In genomic region chr11:114211444-114212122, GRCh38 we compare ENCODE assay signal across 33 cellular contexts.
A peak's percentile ranks its signal among the peaks of the same experiment; 100 is the strongest.
DNase-seq lines count a peak whose midpoint lies in the region; ATAC-seq and TF ChIP-seq lines count a peak whose summit lies in the region.
"Had no signal": no experiment of that assay in that cellular context is flagged by ENCODE, and none has a peak within 500 bp of the region (broad histone marks: within the 10 kb centered on the region; RNA-seq: fewer than 3 reads in every experiment).

No MANE protein-coding gene starts in this region.

- no peaks in the 10 kb centered on the region for H4K20me1 ChIP-seq in hepatocyte (ENCODE audit: insufficient read depth, poor library complexity, severe bottlenecking)

- no peaks in the 10 kb centered on the region for H3K36me3 ChIP-seq in hepatocyte (replicated peaks; ENCODE audit: insufficient read depth, low read depth)
- no peaks in the 10 kb centered on the region for H3K36me3 ChIP-seq in mucosa of descending colon (ENCODE audit: low read depth)
- H3K36me3 ChIP-seq: colonic mucosa had no signal

- H3K27ac ChIP-seq in hepatocyte = peak overlapping the region; percentile 70
- H3K27ac ChIP-seq: colonic mucosa, foreskin keratinocyte, left lung, suprapubic skin had no signal

- no peaks in the 10 kb centered on the region for H3K9me3 ChIP-seq in hepatocyte (ENCODE audit: low read depth)
- no peaks in the 10 kb centered on the region for H3K9me3 ChIP-seq in mucosa of descending colon
- H3K9me3 ChIP-seq: colonic mucosa, esophagus muscularis mucosa, left lung, suprapubic skin had no signal

- H3K4me3 Mint-ChIP-seq in activated CD4-positive, alpha-beta memory T cell treated with anti-CD3 and anti-CD28 coated beads, Interleukin-2, amount 10 ng/mL, durations not matched to agents 7 days and 5 days = no peak overlapping the region
- no peak overlapping the region for H3K4me3 Mint-ChIP-seq in activated CD4-positive, alpha-beta memory T cell treated with anti-CD3 and anti-CD28 coated beads for 36 hours
- peak overlapping the region; percentile 55 for H3K4me3 Mint-ChIP-seq in nephron progenitor cell
- H3K4me3 Mint-ChIP-seq in stimulated activated effector memory CD8-positive, alpha-beta T cell treated with anti-CD3 and anti-CD28 coated beads, Interleukin-12 subunit alpha, Interleukin-12 subunit beta, amount 100 ng/mL, for 72 hours = no peak overlapping the region
- H3K4me3 Mint-ChIP-seq: activated B cell treated with CpG ODN at 0.5 μM for 24 hours; activated naive CD8-positive, alpha-beta T cell; activated T-helper 17 cell treated with anti-CD3 and anti-CD28 coated beads, Interleukin-2, amount 50 U/mL, for 72 hours; CD4-positive, alpha-beta T cell; IgD-negative memory B cell; mesothelial cell of epicardium; naive thymus-derived CD8-positive, alpha-beta T cell had no signal

- H3K79me2 ChIP-seq in hepatocyte = peaks cover 13% of the 10 kb centered on the region

- H3K4me3 ChIP-seq in hepatocyte (no peak overlapping the region), mucosa of descending colon (no peak overlapping the region)
- H3K4me3 ChIP-seq: colonic mucosa, esophagus muscularis mucosa, left lung, suprapubic skin had no signal

- peaks cover 7% of the 10 kb centered on the region for H3K36me3 Mint-ChIP-seq in activated CD4-positive, alpha-beta memory T cell treated with anti-CD3 and anti-CD28 coated beads, Interleukin-2, amount 10 ng/mL, durations not matched to agents 7 days and 5 days (ENCODE audit: low read depth)
- no peaks in the 10 kb centered on the region for H3K36me3 Mint-ChIP-seq in activated CD4-positive, alpha-beta memory T cell treated with anti-CD3 and anti-CD28 coated beads for 36 hours
- H3K36me3 Mint-ChIP-seq in nephron progenitor cell (ENCODE audit: low read depth) = peaks cover 8% of the 10 kb centered on the region
- peaks cover 56% of the 10 kb centered on the region for H3K36me3 Mint-ChIP-seq in stimulated activated effector memory CD8-positive, alpha-beta T cell treated with anti-CD3 and anti-CD28 coated beads, Interleukin-12 subunit alpha, Interleukin-12 subunit beta, amount 100 ng/mL, for 72 hours
- H3K36me3 Mint-ChIP-seq: activated naive CD8-positive, alpha-beta T cell; mesothelial cell of epicardium; naive thymus-derived CD8-positive, alpha-beta T cell had no signal

- peak overlapping the region; percentile 66 for H3K4me2 ChIP-seq in hepatocyte

- peak; percentile 42 for ATAC-seq in stimulated activated effector memory CD8-positive, alpha-beta T cell treated with anti-CD3 and anti-CD28 coated beads, Interleukin-12 subunit alpha, Interleukin-12 subunit beta, amount 100 ng/mL, for 72 hours
- ATAC-seq in mucosa of descending colon = no peak
- ATAC-seq: activated T-helper 17 cell treated with anti-CD3 and anti-CD28 coated beads, Interleukin-2, amount 50 U/mL, for 72 hours; foreskin keratinocyte; left lung; naive thymus-derived CD8-positive, alpha-beta T cell; Panc1; sciatic nerve had no signal

- TF ChIP-seq CTCF in hepatocyte (IDR thresholded peaks at IDR 0.05; ENCODE audit: poor library complexity) (no peak), nephron progenitor cell (IDR thresholded peaks at IDR 0.05) (no peak), mucosa of descending colon (IDR thresholded peaks at IDR 0.05) (no peak)

- peaks cover 79% of the 10 kb centered on the region for H3K4me1 Mint-ChIP-seq in activated CD4-positive, alpha-beta memory T cell treated with anti-CD3 and anti-CD28 coated beads, Interleukin-2, amount 10 ng/mL, durations not matched to agents 7 days and 5 days
- peaks cover 32% of the 10 kb centered on the region for H3K4me1 Mint-ChIP-seq in activated CD4-positive, alpha-beta memory T cell treated with anti-CD3 and anti-CD28 coated beads for 36 hours (ENCODE audit: low read depth)
- H3K4me1 Mint-ChIP-seq in nephron progenitor cell = peaks cover 96% of the 10 kb centered on the region
- peaks cover 75% of the 10 kb centered on the region for H3K4me1 Mint-ChIP-seq in stimulated activated effector memory CD8-positive, alpha-beta T cell treated with anti-CD3 and anti-CD28 coated beads, Interleukin-12 subunit alpha, Interleukin-12 subunit beta, amount 100 ng/mL, for 72 hours

- no peaks in the 10 kb centered on the region for H3K9me3 Mint-ChIP-seq in activated CD4-positive, alpha-beta memory T cell treated with anti-CD3 and anti-CD28 coated beads, Interleukin-2, amount 10 ng/mL, durations not matched to agents 7 days and 5 days
- H3K9me3 Mint-ChIP-seq in activated CD4-positive, alpha-beta memory T cell treated with anti-CD3 and anti-CD28 coated beads for 36 hours = no peaks in the 10 kb centered on the region
- no peaks in the 10 kb centered on the region for H3K9me3 Mint-ChIP-seq in nephron progenitor cell
- H3K9me3 Mint-ChIP-seq in stimulated activated effector memory CD8-positive, alpha-beta T cell treated with anti-CD3 and anti-CD28 coated beads, Interleukin-12 subunit alpha, Interleukin-12 subunit beta, amount 100 ng/mL, for 72 hours = no peaks in the 10 kb centered on the region
- H3K9me3 Mint-ChIP-seq: activated B cell treated with CpG ODN at 0.5 μM for 24 hours; activated T-helper 17 cell treated with anti-CD3 and anti-CD28 coated beads, Interleukin-2, amount 50 U/mL, for 72 hours; CD4-positive, alpha-beta T cell; IgD-negative memory B cell; mesothelial cell of epicardium; naive thymus-derived CD8-positive, alpha-beta T cell had no signal

- no peak for DNase-seq in activated CD4-positive, alpha-beta memory T cell treated with anti-CD3 and anti-CD28 coated beads, Interleukin-2, amount 10 ng/mL, durations not matched to agents 7 days and 5 days
- DNase-seq in activated CD4-positive, alpha-beta memory T cell treated with anti-CD3 and anti-CD28 coated beads for 36 hours = no peak
- DNase-seq in hepatocyte (ENCODE audit: low spot score) = peak; percentile 31
- DNase-seq in nephron progenitor cell = peak; percentile 66
- DNase-seq in stimulated activated effector memory CD8-positive, alpha-beta T cell treated with anti-CD3 and anti-CD28 coated beads, Interleukin-12 subunit alpha, Interleukin-12 subunit beta, amount 100 ng/mL, for 72 hours (ENCODE audit: low spot score in 2 of 2) = no peak
- DNase-seq in NK-92 treated with Interleukin-12 subunit alpha and Interleukin-12 subunit beta, amount 100 ng/mL, for 24 hours (lab: John Stamatoyannopoulos, UW) = no peak
- no peak for DNase-seq in T1000 (lab: John Stamatoyannopoulos, UW)
- DNase-seq in mucosa of descending colon = no peak
- DNase-seq: 8988T; activated B cell treated with CpG ODN at 0.5 μM for 24 hours; activated CD8-positive, alpha-beta memory T cell treated with anti-CD3 and anti-CD28 coated beads, Interleukin-2, amount 50 U/mL, for 48 hours; anterior cingulate cortex; CD4-positive, alpha-beta T cell; colonic mucosa; DMS 273 treated with DMSO at 0.1 percent for 48 hours; foreskin keratinocyte; left lung; naive thymus-derived CD8-positive, alpha-beta T cell; NCI-H1092; NCI-H187; NCI-H526; posterior cingulate gyrus; stimulated activated naive CD4-positive, alpha-beta T cell; SW 1271; T-helper 9 cell had no signal

- 34% methylated on average over 20 of the region's 20 CpGs for WGBS in hepatocyte (ENCODE audit: low lambda C conversion rate, missing lambda C conversion rate)

- POLR2A ChIA-PET in activated CD4-positive, alpha-beta memory T cell treated with anti-CD3 and anti-CD28 coated beads, Interleukin-2, amount 10 ng/mL, durations not matched to agents 7 days and 5 days (lab: Charles Lee) = no interaction called here
- POLR2A ChIA-PET in activated CD4-positive, alpha-beta memory T cell treated with anti-CD3 and anti-CD28 coated beads for 36 hours (lab: Charles Lee) = no interaction called here

- no peaks in the 10 kb centered on the region for H3K27me3 ChIP-seq in hepatocyte
- H3K27me3 ChIP-seq: colonic mucosa, esophagus muscularis mucosa, left lung, suprapubic skin had no signal

- H3K27ac Mint-ChIP-seq in activated CD4-positive, alpha-beta memory T cell treated with anti-CD3 and anti-CD28 coated beads, Interleukin-2, amount 10 ng/mL, durations not matched to agents 7 days and 5 days = peak overlapping the region; percentile 13
- no peak overlapping the region for H3K27ac Mint-ChIP-seq in activated CD4-positive, alpha-beta memory T cell treated with anti-CD3 and anti-CD28 coated beads for 36 hours
- peak overlapping the region; percentile 89 for H3K27ac Mint-ChIP-seq in nephron progenitor cell
- H3K27ac Mint-ChIP-seq in stimulated activated effector memory CD8-positive, alpha-beta T cell treated with anti-CD3 and anti-CD28 coated beads, Interleukin-12 subunit alpha, Interleukin-12 subunit beta, amount 100 ng/mL, for 72 hours = no peak overlapping the region
- H3K27ac Mint-ChIP-seq: activated B cell treated with CpG ODN at 0.5 μM for 24 hours; activated naive CD8-positive, alpha-beta T cell; activated T-helper 17 cell treated with anti-CD3 and anti-CD28 coated beads, Interleukin-2, amount 50 U/mL, for 72 hours; CD4-positive, alpha-beta T cell; IgD-negative memory B cell; mesothelial cell of epicardium had no signal

- CTCF ChIA-PET in activated CD4-positive, alpha-beta memory T cell treated with anti-CD3 and anti-CD28 coated beads, Interleukin-2, amount 10 ng/mL, durations not matched to agents 7 days and 5 days (lab: Charles Lee) = interaction anchor here (1.4 kb wide), 1 partner anchor 49 kb away, joined by 3 read pairs; no protein-coding TSS in a partner anchor
- CTCF ChIA-PET in activated CD4-positive, alpha-beta memory T cell treated with anti-CD3 and anti-CD28 coated beads for 36 hours (lab: Charles Lee) = no interaction called here

- intact Hi-C loops in activated CD4-positive, alpha-beta memory T cell treated with anti-CD3 and anti-CD28 coated beads for 36 hours (cut with micrococcal nuclease) = no loop called here
- intact Hi-C loops in mucosa of descending colon (cut with DNase I, micrococcal nuclease) = no loop called here

- H3K4me1 ChIP-seq in hepatocyte (ENCODE audit: insufficient read depth) (peaks cover 44% of the 10 kb centered on the region), mucosa of descending colon (ENCODE audit: low read depth) (no peaks in the 10 kb centered on the region)
- H3K4me1 ChIP-seq: colonic mucosa, foreskin keratinocyte had no signal

- no peak overlapping the region for H2AFZ ChIP-seq in hepatocyte

- no peaks in the 10 kb centered on the region for H3K9me2 ChIP-seq in hepatocyte (replicated peaks; ENCODE audit: insufficient read depth)

- peaks cover 10% of the 10 kb centered on the region for H3K27me3 Mint-ChIP-seq in activated CD4-positive, alpha-beta memory T cell treated with anti-CD3 and anti-CD28 coated beads, Interleukin-2, amount 10 ng/mL, durations not matched to agents 7 days and 5 days
- H3K27me3 Mint-ChIP-seq in activated CD4-positive, alpha-beta memory T cell treated with anti-CD3 and anti-CD28 coated beads for 36 hours = no peaks in the 10 kb centered on the region
- H3K27me3 Mint-ChIP-seq in nephron progenitor cell (ENCODE audit: low read depth, poor library complexity) = peaks cover 10% of the 10 kb centered on the region
- H3K27me3 Mint-ChIP-seq: activated B cell treated with CpG ODN at 0.5 μM for 24 hours; activated naive CD8-positive, alpha-beta T cell; activated T-helper 17 cell treated with anti-CD3 and anti-CD28 coated beads, Interleukin-2, amount 50 U/mL, for 72 hours; CD4-positive, alpha-beta T cell had no signal

Comparison
In these comparisons a context has a peak if more than half of its experiments do, and no peak if none do; other contexts are left out.
1. H3K27ac Mint-ChIP-seq: peak in activated CD4-positive, alpha-beta memory T cell treated with anti-CD3 and anti-CD28 coated beads, Interleukin-2, amount 10 ng/mL, durations not matched to agents 7 days and 5 days (single experiment) and nephron progenitor cell (single experiment); none in activated CD4-positive, alpha-beta memory T cell treated with anti-CD3 and anti-CD28 coated beads for 36 hours (single experiment) and stimulated activated effector memory CD8-positive, alpha-beta T cell treated with anti-CD3 and anti-CD28 coated beads, Interleukin-12 subunit alpha, Interleukin-12 subunit beta, amount 100 ng/mL, for 72 hours (single experiment).
2. DNase-seq: peak in hepatocyte (single experiment) and nephron progenitor cell (single experiment); none in activated CD4-positive, alpha-beta memory T cell treated with anti-CD3 and anti-CD28 coated beads, Interleukin-2, amount 10 ng/mL, durations not matched to agents 7 days and 5 days (single experiment), activated CD4-positive, alpha-beta memory T cell treated with anti-CD3 and anti-CD28 coated beads for 36 hours (single experiment), stimulated activated effector memory CD8-positive, alpha-beta T cell treated with anti-CD3 and anti-CD28 coated beads, Interleukin-12 subunit alpha, Interleukin-12 subunit beta, amount 100 ng/mL, for 72 hours (0 of 2), NK-92 treated with Interleukin-12 subunit alpha and Interleukin-12 subunit beta, amount 100 ng/mL, for 24 hours (single experiment), T1000 (single experiment) and mucosa of descending colon (0 of 3).